In genomic region chr6:36547646-36548400, GRCh38 we compare ENCODE assay signal across 8 cellular contexts. TPM values are rescaled to one million over a fixed set of nuclear protein-coding genes. Genes with fewer than 3 reads are reported as not detected.
A peak's percentile ranks its signal among the peaks of the same experiment; 100 is the strongest.
DNase-seq lines count a peak whose midpoint lies in the region; ATAC-seq, FAIRE-seq and TF ChIP-seq lines count a peak whose summit lies in the region.

No MANE protein-coding gene starts in this region.

- no peaks in the 10 kb centered on the region for H3K36me3 ChIP-seq in kidney (ENCODE audit: control insufficient read depth in 1 of 2, insufficient read depth in 2 of 2, low read length in 2 of 2)
- no peaks in the 10 kb centered on the region for H3K36me3 ChIP-seq in suprapubic skin
- no peaks in the 10 kb centered on the region for H3K36me3 ChIP-seq in brain microvascular endothelial cell (replicated peaks)

- TF ChIP-seq CTCF in kidney (IDR thresholded peaks at IDR 0.05; ENCODE audit: borderline replicate concordance, extremely low read depth, insufficient read depth) = no peak
- no peak for TF ChIP-seq CTCF in suprapubic skin (IDR thresholded peaks at IDR 0.05)
- TF ChIP-seq CTCF in brain microvascular endothelial cell (IDR thresholded peaks at IDR 0.05; ENCODE audit: low read depth, low read length, missing control alignments) = no peak

- H3K27ac ChIP-seq in kidney (ENCODE audit: low read depth in 2 of 2, low read length in 2 of 2) (peak overlapping the region; percentile 74 to 92), suprapubic skin (peak overlapping the region; percentile 91), brain microvascular endothelial cell (no peak overlapping the region)

- no peaks in the 10 kb centered on the region for H3K9me3 ChIP-seq in kidney (ENCODE audit: control insufficient read depth in 1 of 2, low read length in 2 of 2)
- no peaks in the 10 kb centered on the region for H3K9me3 ChIP-seq in suprapubic skin

- in situ Hi-C loops in ACHN (cut with HindIII; ENCODE audit: low pct_ligation_motif_present, low pct_unique_long_range_greater_than_20kb, low sequenced_read_pairs) (no loop called here), brain microvascular endothelial cell (cut with HindIII; ENCODE audit: low pct_ligation_motif_present, low sequenced_read_pairs) (no loop called here)

- no peak for TF ChIP-seq EP300 in suprapubic skin (IDR thresholded peaks at IDR 0.05)

- H3K4me1 ChIP-seq in kidney (ENCODE audit: control insufficient read depth in 1 of 2, insufficient read depth in 1 of 2, low read depth in 1 of 2, low read length in 2 of 2) (peaks cover 7 to 24% of the 10 kb centered on the region in 2 donors), suprapubic skin (peaks cover 32% of the 10 kb centered on the region)

- ATAC-seq in GM21423 (IDR thresholded peaks at IDR 0.05; ENCODE audit: unreplicated experiment) = no peak

- H3K27me3 ChIP-seq in suprapubic skin (no peaks in the 10 kb centered on the region), brain microvascular endothelial cell (replicated peaks) (no peaks in the 10 kb centered on the region)

- FAIRE-seq in kidney (lab: Jason Lieb, UNC) = no peak

- H3K9ac ChIP-seq in kidney (ENCODE audit: low read length in 2 of 2) = no peak overlapping the region

- intact Hi-C loops in kidney (cut with DNase I) = no loop called here

- no peak for TF ChIP-seq POLR2A in suprapubic skin (IDR thresholded peaks at IDR 0.05)

- peak; percentile 64 for DNase-seq in activated CD8-positive, alpha-beta memory T cell treated with anti-CD3 and anti-CD28 coated beads for 24 hours
- DNase-seq in activated CD8-positive, alpha-beta memory T cell treated with anti-CD3 and anti-CD28 coated beads, Interleukin-2, amount 50 U/mL, for 4 hours = no peak
- DNase-seq in activated T-cell treated with anti-CD3 and anti-CD28 coated beads, Interleukin-2, amount 50 U/mL, for 48 hours = peak; percentile 35 to 45
- DNase-seq in kidney (no peak), suprapubic skin (ENCODE audit: low spot score in 2 of 2) (no peak), ACHN (no peak), brain microvascular endothelial cell (no peak)

- WGBS in suprapubic skin = 59% methylated on average over 13 of the region's 13 CpGs

- H3K4me3 ChIP-seq in kidney (ENCODE audit: low read length in 2 of 2) (peak overlapping the region; percentile 21 to 88), suprapubic skin (peak overlapping the region; percentile 63), brain microvascular endothelial cell (ENCODE audit: low read depth, low read length) (no peak overlapping the region)

RNA-seq across cellular contexts. Expression of gene STK38, which starts 0.5 kb away (rescaled TPM):
- total RNA-seq in kidney (30.4 TPM), suprapubic skin (10 to 100 TPM; 23.0 to 33.8 (median 27.0) TPM)
- 21.3 TPM for polyA plus RNA-seq in kidney (ENCODE audit: insufficient read depth, low read depth, low replicate concordance)

RNA-seq across cellular contexts. Expression of gene SRSF3, which starts 46.3 kb away (rescaled TPM):
- 257 TPM for total RNA-seq in kidney
- polyA plus RNA-seq in kidney (ENCODE audit: insufficient read depth, low read depth, low replicate concordance) = 222 TPM
- total RNA-seq in suprapubic skin = 100 to 1,000 TPM; 152 to 180 (median 167) TPM

Comparison
In these comparisons a context has a peak if more than half of its experiments do, and no peak if none do; other contexts are left out.
1. DNase-seq: peak in activated CD8-positive, alpha-beta memory T cell treated with anti-CD3 and anti-CD28 coated beads for 24 hours (single experiment) and activated T-cell treated with anti-CD3 and anti-CD28 coated beads, Interleukin-2, amount 50 U/mL, for 48 hours (2 of 2); none in activated CD8-positive, alpha-beta memory T cell treated with anti-CD3 and anti-CD28 coated beads, Interleukin-2, amount 50 U/mL, for 4 hours (single experiment), kidney (single experiment), suprapubic skin (0 of 2), ACHN (single experiment) and brain microvascular endothelial cell (single experiment).